8 cellular contexts compared by ENCODE assay signal in genomic region chr16:67028555-67029248, GRCh38. TPM values are rescaled to one million over a fixed set of nuclear protein-coding genes. Genes with fewer than 3 reads are reported as not detected.
DNase-seq lines count a peak whose midpoint lies in the region; ATAC-seq and TF ChIP-seq lines count a peak whose summit lies in the region.

Gene CBFB (plus strand): TSS chr16:67029149. CDS start chr16:67029408, 259 bp downstream.

- no peak for TF ChIP-seq CTCF in brain (conservative IDR thresholded peaks at IDR 0.05)

- H3K36me3 Mint-ChIP-seq in brain, result peaks cover 20% of the 10 kb centered on the region

- H3K4me3 ChIP-seq in iPS-11a (ENCODE audit: low read depth, low read length) (peak within 1 kb of the TSS; percentile 67), skeletal muscle cell (ENCODE audit: low read depth, low read length) (peak within 1 kb of the TSS; percentile 77)

- peaks cover 48% of the 10 kb centered on the region for H3K4me1 Mint-ChIP-seq in brain

- H3K27ac Mint-ChIP-seq in brain, result peak within 1 kb of the TSS; percentile 80 to 93 (median 90)

- ATAC-seq in HG03025 (IDR thresholded peaks at IDR 0.05; ENCODE audit: low FRiP score, unreplicated experiment), result peak; percentile 70

- no peaks in the 10 kb centered on the region for H3K9me3 Mint-ChIP-seq in brain

- peaks cover 5% of the 10 kb centered on the region for H3K27me3 Mint-ChIP-seq in brain

- H3K4me3 Mint-ChIP-seq in brain, result peak within 1 kb of the TSS; percentile 92 to 97 (median 93)

- DNase-seq in NCI-H2196 (lab: John Stamatoyannopoulos, UW; ENCODE audit: unreplicated experiment) (peak; percentile 66), NCI-H2196 treated with DMSO at 0.1 percent for 48 hours (lab: John Stamatoyannopoulos, UW; ENCODE audit: unreplicated experiment) (no peak), NCI-H2107 treated with DMSO at 0.1 percent for 48 hours (lab: John Stamatoyannopoulos, UW; ENCODE audit: unreplicated experiment) (peak; percentile 72), UCSD-AML1 (lab: John Stamatoyannopoulos, UW; ENCODE audit: unreplicated experiment) (peak; percentile 95), skeletal muscle cell (ENCODE audit: low read depth) (peak; percentile 79)

RNA-seq across cellular contexts. Expression of gene CBFB, which starts in this region (rescaled TPM):
- polyA plus RNA-seq in brain (ENCODE audit: insufficient read depth, low read depth, low replicate concordance), result 30.6 TPM
